ENCODE assay signal across 26 cellular contexts in the genomic region with DNA sequence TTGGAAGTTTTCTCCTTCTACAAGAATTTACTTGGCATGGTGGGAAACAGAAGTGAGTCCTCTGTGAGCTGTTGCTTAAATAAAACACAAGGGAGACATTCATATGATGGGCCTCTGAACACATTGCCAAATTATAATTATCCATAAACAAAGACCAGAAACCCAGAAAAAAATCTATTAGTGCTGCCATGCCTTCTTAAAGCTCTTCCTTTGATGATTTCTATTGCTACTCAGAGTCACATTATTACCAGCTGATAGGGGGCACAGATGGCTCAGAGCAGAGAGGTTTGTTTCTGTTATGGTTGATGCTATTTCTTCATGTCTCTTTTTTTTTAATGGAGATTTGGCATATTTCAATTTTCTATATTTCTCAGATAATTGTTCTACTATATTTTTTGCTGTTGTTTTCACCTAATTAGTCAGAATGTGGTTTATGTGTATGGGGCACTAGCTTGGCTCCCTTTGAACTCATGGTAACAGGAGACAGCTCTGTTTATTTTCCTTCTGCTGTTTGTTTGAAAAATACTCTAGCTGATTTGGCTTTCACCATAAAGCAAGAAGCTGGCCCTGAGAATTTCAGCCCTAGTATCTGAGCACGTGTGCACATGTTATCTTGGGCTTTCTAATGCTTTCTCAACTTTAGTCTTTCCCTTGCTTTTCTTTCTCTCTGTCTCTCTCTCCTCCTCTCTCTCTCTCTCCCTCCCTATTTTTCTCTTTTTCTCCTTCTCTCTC.
"Had no signal": no experiment of that assay in that cellular context is flagged by ENCODE, and none has a peak within 500 bp of the region (broad histone marks: within the 10 kb centered on the region; RNA-seq: fewer than 3 reads in every experiment).

No MANE protein-coding gene starts in this region.

- H3K4me3 ChIP-seq: adrenal gland, breast epithelium, K562, SJSA1 had no signal

- H3K27me3 Mint-ChIP-seq: activated CD8-positive, alpha-beta T cell treated with anti-CD3 and anti-CD28 coated beads for 36 hours; activated T-cell treated with anti-CD3 and anti-CD28 coated beads, Interleukin-2, amount 50 U/mL, for 24 hours had no signal

- H3K36me3 ChIP-seq: adrenal gland, breast epithelium, SJSA1 had no signal

- H3K27ac ChIP-seq: adrenal gland, breast epithelium, SJSA1 had no signal

- H3K9me3 Mint-ChIP-seq: activated CD8-positive, alpha-beta T cell treated with anti-CD3 and anti-CD28 coated beads for 36 hours; activated naive CD4-positive, alpha-beta T cell treated with anti-CD3 and anti-CD28 coated beads for 36 hours; activated T-cell treated with anti-CD3 and anti-CD28 coated beads, Interleukin-2, amount 50 U/mL, for 24 hours; activated T-helper 17 cell treated with anti-CD3 and anti-CD28 coated beads, Interleukin-2, amount 50 U/mL, for 72 hours had no signal

- H3K4me1 Mint-ChIP-seq: activated T-helper 17 cell treated with anti-CD3 and anti-CD28 coated beads, Interleukin-2, amount 50 U/mL, for 72 hours had no signal

- H3K4me3 Mint-ChIP-seq: activated CD8-positive, alpha-beta T cell treated with anti-CD3 and anti-CD28 coated beads for 36 hours; activated naive CD4-positive, alpha-beta T cell treated with anti-CD3 and anti-CD28 coated beads for 36 hours; activated naive CD8-positive, alpha-beta T cell; activated T-cell treated with anti-CD3 and anti-CD28 coated beads, Interleukin-2, amount 50 U/mL, for 24 hours; activated T-helper 17 cell treated with anti-CD3 and anti-CD28 coated beads, Interleukin-2, amount 50 U/mL, for 72 hours; T-helper 1 cell treated with Interleukin-12 subunit alpha and Interleukin-12 subunit beta and Interleukin-4 antibody, amounts not matched to agents 30 μg/mL and 1 μg/mL, for 36 hours had no signal

- DNase-seq: activated CD4-positive, alpha-beta T cell treated with anti-CD3 and anti-CD28 coated beads for 4 hours; activated CD8-positive, alpha-beta memory T cell treated with anti-CD3 and anti-CD28 coated beads, Interleukin-2, amount 50 U/mL, for 4 hours; activated CD8-positive, alpha-beta T cell treated with anti-CD3 and anti-CD28 coated beads for 36 hours; activated gamma-delta T cell; activated naive CD4-positive, alpha-beta T cell treated with anti-CD3 and anti-CD28 coated beads for 36 hours; activated T-cell treated with anti-CD3 and anti-CD28 coated beads, Interleukin-2, amount 50 U/mL, for 24 hours; adrenal gland; anterior cingulate cortex; caudate nucleus; Karpas-422; NCI-H1048; NCI-H1417 treated with DMSO at 0.1 percent for 48 hours; NCI-H1694; NCI-H2029 treated with DMSO at 0.1 percent for 48 hours; NCI-H748 treated with DMSO at 0.1 percent for 48 hours; OCI-M1; RPMI8226 had no signal

- H3K27ac Mint-ChIP-seq: activated CD8-positive, alpha-beta T cell treated with anti-CD3 and anti-CD28 coated beads for 36 hours; activated naive CD4-positive, alpha-beta T cell treated with anti-CD3 and anti-CD28 coated beads for 36 hours; activated naive CD8-positive, alpha-beta T cell; activated T-cell treated with anti-CD3 and anti-CD28 coated beads, Interleukin-2, amount 50 U/mL, for 24 hours; activated T-helper 17 cell treated with anti-CD3 and anti-CD28 coated beads, Interleukin-2, amount 50 U/mL, for 72 hours; T-helper 1 cell treated with Interleukin-12 subunit alpha and Interleukin-12 subunit beta and Interleukin-4 antibody, amounts not matched to agents 30 μg/mL and 1 μg/mL, for 36 hours had no signal

- H3K4me1 ChIP-seq: adrenal gland, breast epithelium, SJSA1 had no signal

- H3K9me3 ChIP-seq: adrenal gland, breast epithelium, SJSA1 had no signal

- H3K36me3 Mint-ChIP-seq: activated naive CD8-positive, alpha-beta T cell had no signal

- ATAC-seq: activated CD4-positive, CD25-positive, alpha-beta regulatory T cell treated with anti-CD3 and anti-CD28 coated beads, Interleukin-2, amount 50 U/mL, for 24 hours; activated CD8-positive, alpha-beta T cell treated with anti-CD3 and anti-CD28 coated beads for 36 hours; activated T-helper 17 cell treated with anti-CD3 and anti-CD28 coated beads, Interleukin-2, amount 50 U/mL, for 72 hours; K562; Panc1; Right ventricle myocardium inferior had no signal

- H3K27me3 ChIP-seq: adrenal gland, breast epithelium, SJSA1 had no signal
